In genomic region chr9:13568851-13569618, GRCh38 we compare ENCODE assay signal across 8 cellular contexts.
DNase-seq lines count a peak whose midpoint lies in the region; ATAC-seq and TF ChIP-seq lines count a peak whose summit lies in the region.

No MANE protein-coding gene starts in this region.

- ATAC-seq in left cardiac atrium (peak; percentile 43 to 66), PC-3 (no peak)

- H4K20me1 ChIP-seq in PC-3 (ENCODE audit: low read length) = no peaks in the 10 kb centered on the region

- H3K9me2 ChIP-seq in PC-3 (replicated peaks; ENCODE audit: low read length) = no peaks in the 10 kb centered on the region

- no peak overlapping the region for H3K4me2 ChIP-seq in PC-3 (ENCODE audit: low read length)

- no peak for TF ChIP-seq CTCF in HEK293 (tag by site-specific recombination; IDR thresholded peaks at IDR 0.05)
- TF ChIP-seq CTCF in GM10266 (IDR thresholded peaks at IDR 0.05; ENCODE audit: control insufficient read depth, insufficient read depth, low read depth, missing control alignments) = no peak
- TF ChIP-seq CTCF in PC-3 (conservative IDR thresholded peaks at IDR 0.05; ENCODE audit: low read depth, low read length) = no peak

- intact Hi-C loops in left cardiac atrium (cut with DNase I) = no loop called here
- intact Hi-C loops in PC-3 (cut with micrococcal nuclease) = no loop called here

- H3K9ac ChIP-seq in PC-3 (ENCODE audit: low read length) = no peak overlapping the region

- DNase-seq in OCI-M1 (lab: John Stamatoyannopoulos, UW) (peak; percentile 96), left cardiac atrium (no peak), renal cortical epithelial cell (ENCODE audit: low read depth) (peak; percentile 13), NCI-H510A treated with DMSO at 0.1 percent for 48 hours (lab: John Stamatoyannopoulos, UW) (no peak), A172 (ENCODE audit: low spot score) (no peak), GM10266 (ENCODE audit: extremely low spot score) (no peak), PC-3 (no peak)

- no TSS peak for BruUV-seq in PC-3 (replicated peaks; lab: Mats Ljungman, UMichigan)

- POLR2A ChIA-PET in HEK293 (lab: Yijun Ruan, JAX) = no interaction called here
- POLR2A ChIA-PET in PC-3 (lab: Charles Lee; ENCODE audit: unreplicated experiment) = no interaction called here

- H3K27ac ChIP-seq in HEK293 (ENCODE audit: extremely low read depth, low read depth, low read length) = no peak overlapping the region; the same call in 1 of the 2 replicates
- no peak overlapping the region for H3K27ac ChIP-seq in PC-3 (ENCODE audit: low read length)

- CTCF ChIA-PET in HEK293 (lab: Yijun Ruan, JAX) = interaction anchor here (0.6 to 1.9 kb wide), 4 partner anchors 11 to 920 kb away, joined by 3 to 8 read pairs (median 3); no protein-coding TSS in a partner anchor
- CTCF ChIA-PET in PC-3 (lab: Charles Lee) = no interaction called here

- no peaks in the 10 kb centered on the region for H3F3A ChIP-seq in PC-3 (ENCODE audit: low read length, unreplicated experiment)

- H3K79me2 ChIP-seq in PC-3 (ENCODE audit: low read length) = no peaks in the 10 kb centered on the region

- peaks cover 3% of the 10 kb centered on the region for H3K4me1 ChIP-seq in HEK293 (ENCODE audit: control insufficient read depth, insufficient read depth, low read length)
- H3K4me1 ChIP-seq in PC-3 (ENCODE audit: insufficient read depth, low read length) = no peaks in the 10 kb centered on the region

- peak overlapping the region; percentile 20 for H3K4me3 ChIP-seq in HEK293 (ENCODE audit: low read depth, low read length)
- H3K4me3 ChIP-seq in PC-3 (ENCODE audit: low read length) = no peak overlapping the region

- no peaks in the 10 kb centered on the region for H3K27me3 ChIP-seq in PC-3 (ENCODE audit: low read length)

- H2AFZ ChIP-seq in PC-3 (ENCODE audit: low read length) = no peak overlapping the region

- no peaks in the 10 kb centered on the region for H3K36me3 ChIP-seq in HEK293 (ENCODE audit: control insufficient read depth in 2 of 2, insufficient read depth in 1 of 2, low read length in 2 of 2)
- no peaks in the 10 kb centered on the region for H3K36me3 ChIP-seq in PC-3 (ENCODE audit: low read depth, low read length)

- no peaks in the 10 kb centered on the region for H3K9me3 ChIP-seq in HEK293 (ENCODE audit: control insufficient read depth, insufficient read depth, low read depth, low read length)
- H3K9me3 ChIP-seq in PC-3 (ENCODE audit: low read length) = no peaks in the 10 kb centered on the region

TF ChIP-seq in HEK293, 187 proteins besides CTCF, POLR2A, EP300 and RAD21:
- TF ChIP-seq EGR2 (tag by site-specific recombination; IDR thresholded peaks at IDR 0.05; ENCODE audit: low read depth) (no peak), ZNF214 (tag by site-specific recombination; IDR thresholded peaks at IDR 0.05; ENCODE audit: borderline replicate concordance) (no peak)
TF ChIP-seq in HEK293: peak in this region for 0.

Comparison
In these comparisons a context has a peak if more than half of its experiments do, and no peak if none do; other contexts are left out.
1. DNase-seq: peak in OCI-M1 (single experiment) and renal cortical epithelial cell (single experiment); none in left cardiac atrium (single experiment), NCI-H510A treated with DMSO at 0.1 percent for 48 hours (single experiment), A172 (single experiment), GM10266 (single experiment) and PC-3 (single experiment).